Comparison of ENCODE assay signal across 1 cellular context in genomic region chr10:110852255-110852896, GRCh38.
TF ChIP-seq lines count a peak whose summit lies in the region.

No MANE protein-coding gene starts in this region.

TF ChIP-seq in HepG2, 621 proteins besides CTCF, POLR2A, EP300 and RAD21 (continued from another document and continues in another):
- peak; percentile 73; the same call in 1 of the 2 replicates for TF ChIP-seq HOMEZ (CRISPR knock-in tag; IDR thresholded peaks at IDR 0.05; ENCODE audit: low read depth)
- TF ChIP-seq DZIP1 (CRISPR knock-in tag; IDR thresholded peaks at IDR 0.05) = no peak
- TF ChIP-seq NFE2L1 (CRISPR knock-in tag; IDR thresholded peaks at IDR 0.05; ENCODE audit: borderline replicate concordance) = no peak
- no peak for TF ChIP-seq JUN (CRISPR knock-in tag; IDR thresholded peaks at IDR 0.05)
- TF ChIP-seq SIN3A (IDR thresholded peaks at IDR 0.05; ENCODE audit: borderline replicate concordance, low read depth, low read length) = no peak
- TF ChIP-seq ZKSCAN8 (CRISPR knock-in tag; IDR thresholded peaks at IDR 0.05; ENCODE audit: borderline replicate concordance) = no peak
- TF ChIP-seq TFAP4 (IDR thresholded peaks at IDR 0.05; ENCODE audit: borderline replicate concordance, low read depth) = peak; percentile 91
- TF ChIP-seq MIXL1 (CRISPR knock-in tag; IDR thresholded peaks at IDR 0.05) = 0 out of 2 replicates have a peak, but pooled peaks have one; percentile 33
- TF ChIP-seq ZNF512B (CRISPR knock-in tag; IDR thresholded peaks at IDR 0.05; ENCODE audit: borderline replicate concordance) = no peak
- TF ChIP-seq ZNF552 (CRISPR knock-in tag; IDR thresholded peaks at IDR 0.05; ENCODE audit: borderline replicate concordance) = no peak
- TF ChIP-seq HNF1B (CRISPR knock-in tag; IDR thresholded peaks at IDR 0.05) = peak; percentile 46; the same call in 1 of the 2 replicates
- TF ChIP-seq CENPX (CRISPR knock-in tag; IDR thresholded peaks at IDR 0.05) = no peak
- no peak for TF ChIP-seq ZNF782 (CRISPR knock-in tag; IDR thresholded peaks at IDR 0.05; ENCODE audit: borderline replicate concordance)
- peak; percentile 12; the same call in 1 of the 2 replicates for TF ChIP-seq MED1 (CRISPR knock-in tag; IDR thresholded peaks at IDR 0.05)
- no peak for TF ChIP-seq ZNF546 (CRISPR knock-in tag; conservative IDR thresholded peaks at IDR 0.05)
- peak; percentile 67; the same call in 1 of the 2 replicates for TF ChIP-seq MXD4 (CRISPR knock-in tag; IDR thresholded peaks at IDR 0.05)
- no peak for TF ChIP-seq ZNF7 (CRISPR knock-in tag; IDR thresholded peaks at IDR 0.05)
- TF ChIP-seq NBN (conservative IDR thresholded peaks at IDR 0.05) = no peak
- TF ChIP-seq ZMYM4 (CRISPR knock-in tag; IDR thresholded peaks at IDR 0.05) = no peak
- no peak for TF ChIP-seq AKNA (CRISPR knock-in tag; IDR thresholded peaks at IDR 0.05; ENCODE audit: borderline replicate concordance)
- TF ChIP-seq ZNF713 (CRISPR knock-in tag; IDR thresholded peaks at IDR 0.05) = no peak
- no peak for TF ChIP-seq ZNF274 (CRISPR knock-in tag; IDR thresholded peaks at IDR 0.05)
- no peak for TF ChIP-seq ZSCAN30 (CRISPR knock-in tag; IDR thresholded peaks at IDR 0.05)
- TF ChIP-seq ZNF263 (CRISPR knock-in tag; IDR thresholded peaks at IDR 0.05) = peak; percentile 55; the same call in 1 of the 2 replicates
- TF ChIP-seq TP53 (CRISPR knock-in tag; conservative IDR thresholded peaks at IDR 0.05) = no peak
- no peak for TF ChIP-seq IKZF1 (IDR thresholded peaks at IDR 0.05)
- TF ChIP-seq TEAD2 (CRISPR knock-in tag; IDR thresholded peaks at IDR 0.05) = no peak
- TF ChIP-seq ZNF431 (CRISPR knock-in tag; IDR thresholded peaks at IDR 0.05; ENCODE audit: borderline replicate concordance, low read depth) = no peak
- no peak for TF ChIP-seq ZNF670 (CRISPR knock-in tag; IDR thresholded peaks at IDR 0.05; ENCODE audit: borderline replicate concordance)
- TF ChIP-seq ZSCAN5A (CRISPR knock-in tag; IDR thresholded peaks at IDR 0.05; ENCODE audit: borderline replicate concordance) = no peak
- TF ChIP-seq NFE2 (CRISPR knock-in tag; IDR thresholded peaks at IDR 0.05) = no peak
- no peak for TF ChIP-seq ZNF766 (CRISPR knock-in tag; IDR thresholded peaks at IDR 0.05; ENCODE audit: borderline replicate concordance)
- no peak for TF ChIP-seq TBX2 (CRISPR knock-in tag; IDR thresholded peaks at IDR 0.05; ENCODE audit: borderline replicate concordance)
- no peak for TF ChIP-seq HNRNPUL1 (IDR thresholded peaks at IDR 0.05; ENCODE audit: low read depth, low read length)
- TF ChIP-seq ZHX1 (CRISPR knock-in tag; IDR thresholded peaks at IDR 0.05; ENCODE audit: low read depth) = no peak
- TF ChIP-seq ZNF34 (CRISPR knock-in tag; IDR thresholded peaks at IDR 0.05; ENCODE audit: borderline replicate concordance) = no peak
- TF ChIP-seq ZNF354B (CRISPR knock-in tag; IDR thresholded peaks at IDR 0.05) = no peak
- TF ChIP-seq BRCA1 (CRISPR knock-in tag; IDR thresholded peaks at IDR 0.05) = no peak
- no peak for TF ChIP-seq PITX1 (CRISPR knock-in tag; IDR thresholded peaks at IDR 0.05)
- no peak for TF ChIP-seq POLR2AphosphoS2 (IDR thresholded peaks at IDR 0.05; ENCODE audit: low read depth, low read length)
- TF ChIP-seq RFXAP (CRISPR knock-in tag; IDR thresholded peaks at IDR 0.05; ENCODE audit: borderline replicate concordance) = no peak
- no peak for TF ChIP-seq ZNF816 (CRISPR knock-in tag; IDR thresholded peaks at IDR 0.05; ENCODE audit: borderline replicate concordance)
- no peak for TF ChIP-seq NR2F2 (IDR thresholded peaks at IDR 0.05; ENCODE audit: borderline replicate concordance, low read depth)
- TF ChIP-seq ARID2 (CRISPR knock-in tag; IDR thresholded peaks at IDR 0.05; ENCODE audit: borderline replicate concordance) = no peak
- TF ChIP-seq KAT2B (IDR thresholded peaks at IDR 0.05; ENCODE audit: borderline replicate concordance, low read depth, low read length) = peak; percentile 7; the same call in 1 of the 2 replicates
- no peak for TF ChIP-seq ZFP36 (IDR thresholded peaks at IDR 0.05; ENCODE audit: borderline replicate concordance, low read depth, low read length, partially characterized antibody)
